In genomic region chr10:1708746-1709145, GRCh38 we compare ENCODE assay signal across 28 cellular contexts. TPM values are rescaled to one million over a fixed set of nuclear protein-coding genes. Genes with fewer than 3 reads are reported as not detected.
"Had no signal": no experiment of that assay in that cellular context is flagged by ENCODE, and none has a peak within 500 bp of the region (broad histone marks: within the 10 kb centered on the region; RNA-seq: fewer than 3 reads in every experiment).

No MANE protein-coding gene starts in this region.

- H3K9me3 ChIP-seq: suprapubic skin, testis, thoracic aorta, thyroid gland, tibial artery, transverse colon, upper lobe of left lung, upper lobe of right lung, uterus had no signal

- H3K36me3 ChIP-seq: stomach, suprapubic skin, thoracic aorta, thyroid gland, tibial artery, tibial nerve, transverse colon, upper lobe of left lung, upper lobe of right lung, uterus had no signal

- H3K27ac ChIP-seq: stomach, suprapubic skin, testis, thoracic aorta, thyroid gland, tibial artery, tibial nerve, transverse colon, upper lobe of left lung, upper lobe of right lung, uterus had no signal

- ATAC-seq: stimulated activated effector memory CD8-positive, alpha-beta T cell treated with anti-CD3 and anti-CD28 coated beads, Interleukin-12 subunit alpha, Interleukin-12 subunit beta, amount 100 ng/mL, for 72 hours; stimulated activated memory B cell treated with anti-CD40 and anti-IgM and Interleukin-4, amounts not matched to agents 10 μg/mL and 1 μg/mL and 100 μg/mL, for 72 hours; stimulated activated naive B cell treated with anti-CD40 and anti-IgM and Interleukin-4, amounts not matched to agents 10 μg/mL and 1 μg/mL and 100 μg/mL, for 72 hours; stimulated activated naive CD8-positive, alpha-beta T cell treated with anti-CD3 and anti-CD28 coated beads, Interleukin-15, amount 100 ng/mL, for 72 hours; stimulated activated naive CD8-positive, alpha-beta T cell treated with anti-CD3 and anti-CD28 coated beads, Interleukin-15, Interleukin-2, amounts not matched to agents 100 U/mL and 50 U/mL, for 24 hours; upper lobe of right lung had no signal

- H3K36me3 Mint-ChIP-seq: stimulated activated effector memory CD8-positive, alpha-beta T cell treated with anti-CD3 and anti-CD28 coated beads, Interleukin-12 subunit alpha, Interleukin-12 subunit beta, amount 100 ng/mL, for 72 hours; stimulated activated memory B cell treated with anti-CD40 and anti-IgM and Interleukin-4, amounts not matched to agents 10 μg/mL and 1 μg/mL and 100 μg/mL, for 72 hours; type B pancreatic cell had no signal

- DNase-seq: stimulated activated CD4-positive, alpha-beta T cell treated with anti-CD3 and anti-CD28 coated beads, Interleukin-2, amount 100 ng/mL, for 48 hours; stimulated activated CD4-positive, alpha-beta T cell treated with anti-CD3 and anti-CD28 coated beads, Interleukin-4, amount 100 ng/mL, for 1 hour; stimulated activated CD4-positive, alpha-beta T cell treated with anti-CD3 and anti-CD28 coated beads, Interleukin-4, amount 100 ng/mL, for 24 hours; stimulated activated CD4-positive, alpha-beta T cell treated with anti-CD3 and anti-CD28 coated beads, Interleukin-4, amount 100 ng/mL, for 4 hours; stimulated activated CD8-positive, alpha-beta memory T cell treated with anti-CD3 and anti-CD28 coated beads, Interleukin-4, amount 100 ng/mL, for 48 hours; stimulated activated naive B cell treated with anti-CD40 and anti-IgM and Interleukin-4, amounts not matched to agents 10 μg/mL and 1 μg/mL and 100 μg/mL, for 72 hours; stimulated activated naive CD4-positive, alpha-beta T cell; stimulated activated naive CD4-positive, alpha-beta T cell treated with Interleukin-2 at 50 U/mL for 16 hours; stimulated activated naive CD8-positive, alpha-beta T cell treated with anti-CD3 and anti-CD28 coated beads, Interleukin-15, amount 100 ng/mL, for 72 hours; stimulated activated naive CD8-positive, alpha-beta T cell treated with anti-CD3 and anti-CD28 coated beads, Interleukin-15, Interleukin-2, amounts not matched to agents 100 U/mL and 50 U/mL, for 24 hours; stomach; substantia nigra; testis; thyroid gland; tibial artery; transverse colon; trophoblast cell; upper lobe of left lung; upper lobe of right lung; uterus had no signal

- H3K27ac Mint-ChIP-seq: stimulated activated effector memory CD8-positive, alpha-beta T cell treated with anti-CD3 and anti-CD28 coated beads, Interleukin-12 subunit alpha, Interleukin-12 subunit beta, amount 100 ng/mL, for 72 hours; stimulated activated memory B cell treated with anti-CD40 and anti-IgM and Interleukin-4, amounts not matched to agents 10 μg/mL and 1 μg/mL and 100 μg/mL, for 72 hours; stimulated activated naive B cell treated with anti-CD40 and anti-IgM and Interleukin-4, amounts not matched to agents 10 μg/mL and 1 μg/mL and 100 μg/mL, for 72 hours; stimulated activated naive CD8-positive, alpha-beta T cell treated with anti-CD3 and anti-CD28 coated beads, Interleukin-15, amount 100 ng/mL, for 72 hours; stimulated activated naive CD8-positive, alpha-beta T cell treated with anti-CD3 and anti-CD28 coated beads, Interleukin-15, Interleukin-2, amounts not matched to agents 100 ng/mL and 50 ng/mL, for 24 hours; type B pancreatic cell had no signal

- H3K27me3 ChIP-seq: testis, thyroid gland, tibial nerve, transverse colon, upper lobe of left lung, uterus had no signal

- H3K4me3 Mint-ChIP-seq: stimulated activated effector memory CD8-positive, alpha-beta T cell treated with anti-CD3 and anti-CD28 coated beads, Interleukin-12 subunit alpha, Interleukin-12 subunit beta, amount 100 ng/mL, for 72 hours; stimulated activated memory B cell treated with anti-CD40 and anti-IgM and Interleukin-4, amounts not matched to agents 10 μg/mL and 1 μg/mL and 100 μg/mL, for 72 hours; stimulated activated naive B cell treated with anti-CD40 and anti-IgM and Interleukin-4, amounts not matched to agents 10 μg/mL and 1 μg/mL and 100 μg/mL, for 72 hours; stimulated activated naive CD8-positive, alpha-beta T cell treated with anti-CD3 and anti-CD28 coated beads, Interleukin-15, amount 100 ng/mL, for 72 hours; stimulated activated naive CD8-positive, alpha-beta T cell treated with anti-CD3 and anti-CD28 coated beads, Interleukin-15, Interleukin-2, amounts not matched to agents 100 ng/mL and 50 ng/mL, for 24 hours; type B pancreatic cell had no signal

- H3K4me1 ChIP-seq: stomach, suprapubic skin, testis, thyroid gland, tibial artery, tibial nerve, transverse colon, upper lobe of left lung, upper lobe of right lung, uterus had no signal

- H3K4me3 ChIP-seq: stomach, suprapubic skin, testis, thoracic aorta, thyroid gland, tibial artery, tibial nerve, transverse colon, upper lobe of left lung, upper lobe of right lung, uterus had no signal

- H3K9me3 Mint-ChIP-seq: stimulated activated effector memory CD8-positive, alpha-beta T cell treated with anti-CD3 and anti-CD28 coated beads, Interleukin-12 subunit alpha, Interleukin-12 subunit beta, amount 100 ng/mL, for 72 hours; type B pancreatic cell had no signal

RNA-seq across cellular contexts. Expression of gene ADARB2, which starts 28.6 kb away (rescaled TPM):
- total RNA-seq: ureter had no signal
